ENCODE assay signal across 7 cellular contexts in genomic region chr18:8730080-8730827, GRCh38. TPM values are rescaled to one million over a fixed set of nuclear protein-coding genes. Genes with fewer than 3 reads are reported as not detected.
DNase-seq lines count a peak whose midpoint lies in the region; ATAC-seq and TF ChIP-seq lines count a peak whose summit lies in the region.

No MANE protein-coding gene starts in this region.

- DNase-seq in KBM-7 (peak; percentile 57), amniotic stem cell (lab: John Stamatoyannopoulos, UW) (peak; percentile 31), left lung (peak in 1 of 2 donors; percentile 64), type B pancreatic cell (ENCODE audit: extremely low spot score, unreplicated experiment) (no peak)
- no peak for DNase-seq in activated CD4-positive, alpha-beta T cell treated with anti-CD3 and anti-CD28 coated beads for 4 hours
- no peak for DNase-seq in activated naive CD8-positive, alpha-beta T cell treated with anti-CD3 and anti-CD28 coated beads, Interleukin-2, amount 50 U/mL, for 24 hours
- no peak for DNase-seq in activated T-cell treated with anti-CD3 and anti-CD28 coated beads, Interleukin-2, amount 50 U/mL, for 24 hours

- peaks cover 27% of the 10 kb centered on the region for H3K4me1 Mint-ChIP-seq in type B pancreatic cell (ENCODE audit: unreplicated experiment)
- H3K4me1 Mint-ChIP-seq in activated naive CD8-positive, alpha-beta T cell treated with anti-CD3 and anti-CD28 coated beads, Interleukin-2, amount 50 U/mL, for 24 hours, result peaks cover 1% of the 10 kb centered on the region
- H3K4me1 Mint-ChIP-seq in activated T-cell treated with anti-CD3 and anti-CD28 coated beads, Interleukin-2, amount 50 U/mL, for 24 hours (ENCODE audit: low read depth), result peaks cover 3% of the 10 kb centered on the region

- peaks cover 33% of the 10 kb centered on the region for H3K36me3 Mint-ChIP-seq in type B pancreatic cell
- no peaks in the 10 kb centered on the region for H3K36me3 Mint-ChIP-seq in activated naive CD8-positive, alpha-beta T cell treated with anti-CD3 and anti-CD28 coated beads, Interleukin-2, amount 50 U/mL, for 24 hours (ENCODE audit: low read depth)
- no peaks in the 10 kb centered on the region for H3K36me3 Mint-ChIP-seq in activated T-cell treated with anti-CD3 and anti-CD28 coated beads, Interleukin-2, amount 50 U/mL, for 24 hours (ENCODE audit: low read depth)

- no peak overlapping the region for H3K4me3 ChIP-seq in left lung

- no peaks in the 10 kb centered on the region for H3K27me3 ChIP-seq in left lung

- intact Hi-C loops in left lung (cut with DNase I), result no loop called here

- H3K36me3 ChIP-seq in left lung, result no peaks in the 10 kb centered on the region

- in situ Hi-C loops in KBM-7 (cut with MboI; ENCODE audit: low pct_unique_long_range_greater_than_20kb, low sequenced_read_pairs), result no loop called here

- H3K27ac ChIP-seq in left lung, result peak overlapping the region in 1 of 2 donors; percentile 4

- TF ChIP-seq CTCF in left lung (IDR thresholded peaks at IDR 0.05), result no peak
- no peak for TF ChIP-seq CTCF in type B pancreatic cell (conservative IDR thresholded peaks at IDR 0.05)

- no peaks in the 10 kb centered on the region for H3K4me1 ChIP-seq in left lung

- peak; percentile 96 for ATAC-seq in left lung
- no peak for ATAC-seq in activated naive CD8-positive, alpha-beta T cell treated with anti-CD3 and anti-CD28 coated beads, Interleukin-2, amount 50 U/mL, for 24 hours

- H3K27ac Mint-ChIP-seq in type B pancreatic cell, result peak overlapping the region; percentile 70
- no peak overlapping the region for H3K27ac Mint-ChIP-seq in activated naive CD8-positive, alpha-beta T cell treated with anti-CD3 and anti-CD28 coated beads, Interleukin-2, amount 50 U/mL, for 24 hours
- no peak overlapping the region for H3K27ac Mint-ChIP-seq in activated T-cell treated with anti-CD3 and anti-CD28 coated beads, Interleukin-2, amount 50 U/mL, for 24 hours

- no peaks in the 10 kb centered on the region for H3K27me3 Mint-ChIP-seq in type B pancreatic cell
- H3K27me3 Mint-ChIP-seq in activated naive CD8-positive, alpha-beta T cell treated with anti-CD3 and anti-CD28 coated beads, Interleukin-2, amount 50 U/mL, for 24 hours, result peaks cover 1% of the 10 kb centered on the region
- H3K27me3 Mint-ChIP-seq in activated T-cell treated with anti-CD3 and anti-CD28 coated beads, Interleukin-2, amount 50 U/mL, for 24 hours, result no peaks in the 10 kb centered on the region

- no peaks in the 10 kb centered on the region for H3K9me3 Mint-ChIP-seq in type B pancreatic cell
- no peaks in the 10 kb centered on the region for H3K9me3 Mint-ChIP-seq in activated naive CD8-positive, alpha-beta T cell treated with anti-CD3 and anti-CD28 coated beads, Interleukin-2, amount 50 U/mL, for 24 hours
- no peaks in the 10 kb centered on the region for H3K9me3 Mint-ChIP-seq in activated T-cell treated with anti-CD3 and anti-CD28 coated beads, Interleukin-2, amount 50 U/mL, for 24 hours

- H3K4me3 Mint-ChIP-seq in type B pancreatic cell, result no peak overlapping the region
- H3K4me3 Mint-ChIP-seq in activated naive CD8-positive, alpha-beta T cell treated with anti-CD3 and anti-CD28 coated beads, Interleukin-2, amount 50 U/mL, for 24 hours, result no peak overlapping the region
- H3K4me3 Mint-ChIP-seq in activated T-cell treated with anti-CD3 and anti-CD28 coated beads, Interleukin-2, amount 50 U/mL, for 24 hours, result no peak overlapping the region

- H3K9me3 ChIP-seq in left lung, result no peaks in the 10 kb centered on the region

RNA-seq across cellular contexts. Expression of gene MTCL1, which starts 24.9 kb away (rescaled TPM):
- total RNA-seq in left lung (10 to 100 TPM in 1 of 2 donors, 1 to 10 TPM in 1; 7.3 to 12.8 TPM), type B pancreatic cell (ENCODE audit: low replicate concordance) (48.7 and 50.3 TPM in 2 replicates)

Comparison
In these comparisons a context has a peak if more than half of its experiments do, and no peak if none do; other contexts are left out.
1. DNase-seq: peak in KBM-7 (single experiment) and amniotic stem cell (single experiment); none in type B pancreatic cell (single experiment), activated CD4-positive, alpha-beta T cell treated with anti-CD3 and anti-CD28 coated beads for 4 hours (0 of 2), activated naive CD8-positive, alpha-beta T cell treated with anti-CD3 and anti-CD28 coated beads, Interleukin-2, amount 50 U/mL, for 24 hours (single experiment) and activated T-cell treated with anti-CD3 and anti-CD28 coated beads, Interleukin-2, amount 50 U/mL, for 24 hours (single experiment).